ENCODE assay signal across 8 cellular contexts in the genomic region with DNA sequence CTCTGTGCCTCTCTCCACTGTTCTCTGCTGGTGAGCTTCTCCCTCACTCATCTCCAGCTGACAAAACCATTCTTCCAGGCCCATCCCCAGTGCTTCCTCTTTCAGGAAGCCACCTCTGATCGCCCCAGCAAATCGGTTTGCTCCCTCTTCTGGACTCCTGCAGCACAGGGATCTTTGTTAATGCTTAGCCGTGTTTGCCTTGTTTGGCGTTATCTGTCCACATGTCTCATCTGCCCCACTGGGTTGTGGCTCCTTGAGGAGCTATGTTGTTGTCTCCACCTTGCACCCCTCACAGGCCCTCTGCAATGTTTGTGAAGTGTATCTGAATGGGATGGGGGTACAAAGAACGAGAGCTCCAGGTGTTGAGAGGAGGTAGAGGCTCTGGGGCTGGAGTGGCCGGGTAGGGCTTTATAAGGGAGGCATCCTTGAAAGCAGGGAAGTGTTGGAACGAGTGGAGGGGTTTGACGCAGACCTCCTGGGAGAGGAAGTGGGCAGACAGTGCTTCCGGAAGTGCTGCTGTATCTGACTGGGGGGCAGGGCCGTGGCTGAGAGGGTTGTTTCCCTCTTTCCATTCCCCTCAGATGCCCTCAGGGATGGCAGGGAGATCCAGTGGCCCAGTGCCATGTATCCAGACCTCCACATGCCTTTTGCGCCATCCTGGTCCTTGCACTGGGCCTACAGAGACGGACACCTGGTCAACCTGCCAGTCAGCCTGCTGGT. TPM values are rescaled to one million over a fixed set of nuclear protein-coding genes. Genes with fewer than 3 reads are reported as not detected.
DNase-seq lines count a peak whose midpoint lies in the region; ATAC-seq and TF ChIP-seq lines count a peak whose summit lies in the region.

No MANE protein-coding gene starts in this region.

- no peaks in the 10 kb centered on the region for H4K20me1 ChIP-seq in PC-3 (ENCODE audit: low read length)

- H2AFZ ChIP-seq in parathyroid adenoma, result no peak overlapping the region
- H2AFZ ChIP-seq in PC-3 (ENCODE audit: low read length), result no peak overlapping the region

- no peaks in the 10 kb centered on the region for H3K36me3 ChIP-seq in parathyroid adenoma (ENCODE audit: control insufficient read depth, insufficient read depth, low read length)
- peaks cover under 1% of the 10 kb centered on the region; the same call in 1 of the 2 replicates for H3K36me3 ChIP-seq in PC-3 (ENCODE audit: low read depth, low read length)

- CTCF ChIA-PET in PC-3 (lab: Charles Lee), result no interaction called here

- TF ChIP-seq CTCF in parathyroid adenoma (IDR thresholded peaks at IDR 0.05), result no peak
- TF ChIP-seq CTCF in PC-3 (conservative IDR thresholded peaks at IDR 0.05; ENCODE audit: low read depth, low read length), result no peak; the same call in 1 of the 2 replicates

- peak; percentile 75 for DNase-seq in GF-D8 (lab: John Stamatoyannopoulos, UW)
- peak; percentile 11 for DNase-seq in T-helper 22 cell (ENCODE audit: low read depth)
- peak; percentile 61 for DNase-seq in cerebellum (ENCODE audit: low spot score)
- DNase-seq in NCI-H345 treated with DMSO at 0.1 percent for 48 hours (lab: John Stamatoyannopoulos, UW; ENCODE audit: unreplicated experiment), result no peak
- DNase-seq in PC-3, result no peak
- DNase-seq in NCI-H69 (lab: John Stamatoyannopoulos, UW), result no peak

- no peak overlapping the region for H3K4me3 ChIP-seq in parathyroid adenoma (ENCODE audit: low read depth, low read length)
- no peak overlapping the region for H3K4me3 ChIP-seq in PC-3 (ENCODE audit: low read length)

- intact Hi-C loops in PC-3 (cut with micrococcal nuclease), result loop anchor here (1.0 kb wide), 1 partner anchor 61 kb away; no protein-coding TSS in a partner anchor

- H3K9me3 ChIP-seq in parathyroid adenoma (ENCODE audit: control insufficient read depth, low read length), result no peaks in the 10 kb centered on the region
- H3K9me3 ChIP-seq in PC-3 (ENCODE audit: low read length), result no peaks in the 10 kb centered on the region

- H3K4me2 ChIP-seq in parathyroid adenoma (ENCODE audit: low read length), result no peak overlapping the region
- no peak overlapping the region for H3K4me2 ChIP-seq in PC-3 (ENCODE audit: low read length)

- H3K9me2 ChIP-seq in PC-3 (replicated peaks; ENCODE audit: low read length), result no peaks in the 10 kb centered on the region

- H3K4me1 ChIP-seq in parathyroid adenoma (no peaks in the 10 kb centered on the region), PC-3 (ENCODE audit: insufficient read depth, low read length) (no peaks in the 10 kb centered on the region)

- no peaks in the 10 kb centered on the region for H3F3A ChIP-seq in PC-3 (ENCODE audit: low read length, unreplicated experiment)

- no peak overlapping the region for H3K9ac ChIP-seq in parathyroid adenoma
- no peak overlapping the region for H3K9ac ChIP-seq in PC-3 (ENCODE audit: low read length)

- POLR2A ChIA-PET in PC-3 (lab: Charles Lee; ENCODE audit: unreplicated experiment), result interaction anchor here (0.7 kb wide), 1 partner anchor 142 kb away, joined by 4 read pairs; no protein-coding TSS in a partner anchor

- peaks cover 6% of the 10 kb centered on the region for H3K79me2 ChIP-seq in parathyroid adenoma
- no peaks in the 10 kb centered on the region for H3K79me2 ChIP-seq in PC-3 (ENCODE audit: low read length)

- BruUV-seq in PC-3 (replicated peaks; lab: Mats Ljungman, UMichigan), result no TSS peak

- ATAC-seq in GM19035 (IDR thresholded peaks at IDR 0.05; ENCODE audit: unreplicated experiment) (no peak), PC-3 (no peak)

- H3K27ac ChIP-seq in parathyroid adenoma, result peak overlapping the region; percentile 55
- H3K27ac ChIP-seq in PC-3 (ENCODE audit: low read length), result no peak overlapping the region

- H3K27me3 ChIP-seq in parathyroid adenoma (ENCODE audit: control insufficient read depth, insufficient read depth, low read length) (no peaks in the 10 kb centered on the region), PC-3 (ENCODE audit: low read length) (no peaks in the 10 kb centered on the region)

RNA-seq across cellular contexts. Expression of a gene that starts 27.8 kb away (rescaled TPM):
- 7.3 TPM for total RNA-seq in cerebellum
- total RNA-seq in PC-3 (2014; rRNA removed), result 22.0 and 28.3 TPM in 2 replicates

RNA-seq across cellular contexts. Expression of a gene that starts 28.8 kb away (rescaled TPM):
- total RNA-seq in cerebellum (9.4 TPM), PC-3 (2014; rRNA removed) (61.6 and 70.4 TPM in 2 replicates)

RNA-seq across cellular contexts. Expression of a gene that starts 31.1 kb away (rescaled TPM):
- total RNA-seq in cerebellum (37.9 TPM), PC-3 (2014; rRNA removed) (45.6 and 88.3 TPM in 2 replicates)

RNA-seq across cellular contexts. Expression of a gene that starts 38.0 kb away (rescaled TPM):
- total RNA-seq in cerebellum, result 1.1 TPM
- 92.9 and 122 TPM in 2 replicates for total RNA-seq in PC-3 (2014; rRNA removed)

Comparison
In these comparisons a context has a peak if more than half of its experiments do, and no peak if none do; other contexts are left out.
1. DNase-seq: peak in GF-D8 (single experiment), T-helper 22 cell (single experiment) and cerebellum (single experiment); none in NCI-H345 treated with DMSO at 0.1 percent for 48 hours (single experiment), PC-3 (single experiment) and NCI-H69 (single experiment).